Comparison of ENCODE assay signal across 22 cellular contexts in genomic region chr11:27875480-27876208, GRCh38.
DNase-seq lines count a peak whose midpoint lies in the region; FAIRE-seq and TF ChIP-seq lines count a peak whose summit lies in the region.
"Had no signal": no experiment of that assay in that cellular context is flagged by ENCODE, and none has a peak within 500 bp of the region (broad histone marks: within the 10 kb centered on the region; RNA-seq: fewer than 3 reads in every experiment).

No MANE protein-coding gene starts in this region.

- peak; percentile 54 for DNase-seq in A172 (ENCODE audit: low spot score)
- DNase-seq in COLO829 (ENCODE audit: low spot score): peak; percentile 76
- DNase-seq in NCI-H1105 treated with DMSO at 0.1 percent for 48 hours (lab: John Stamatoyannopoulos, UW): peak; percentile 93
- peak; percentile 26 for DNase-seq in choroid plexus epithelial cell (ENCODE audit: low read depth)
- DNase-seq in RKO (ENCODE audit: low spot score): no peak
- no peak for DNase-seq in NCI-H2227 treated with DMSO at 0.1 percent for 48 hours (lab: John Stamatoyannopoulos, UW)
- DNase-seq in RCC 7860 (ENCODE audit: low spot score): no peak
- DNase-seq: AML-193; GDM1; HCEC 1CT; IMR-90; NCI-H1092 treated with DMSO at 0.1 percent for 48 hours; NCI-H187; NCI-H2107; NCI-H345; NCI-H524 treated with DMSO at 0.1 percent for 48 hours; NK-92 treated with Interleukin-12 subunit alpha and Interleukin-12 subunit beta, amount 100 ng/mL, for 24 hours; RPMI8226; SJCRH30; T-helper 17 cell had no signal

- TF ChIP-seq CTCF in choroid plexus epithelial cell (conservative IDR thresholded peaks at IDR 0.05; ENCODE audit: low read depth, low read length): no peak

- H3K4me3 ChIP-seq in choroid plexus epithelial cell (ENCODE audit: low read depth, low read length): no peak overlapping the region
- H3K4me3 ChIP-seq: GM23338, SJCRH30 had no signal

- no peak for FAIRE-seq in RCC 7860 (lab: Jason Lieb, UNC)
- FAIRE-seq: HTR-8/SVneo had no signal

Comparison
In these comparisons a context has a peak if more than half of its experiments do, and no peak if none do; other contexts are left out.
1. DNase-seq: peak in A172 (single experiment), COLO829 (single experiment), NCI-H1105 treated with DMSO at 0.1 percent for 48 hours (single experiment) and choroid plexus epithelial cell (single experiment); none in RKO (single experiment), NCI-H2227 treated with DMSO at 0.1 percent for 48 hours (single experiment) and RCC 7860 (single experiment).